Comparison of ENCODE assay signal across 18 cellular contexts in genomic region chr16:56282455-56282854, GRCh38.
A peak's percentile ranks its signal among the peaks of the same experiment; 100 is the strongest.
DNase-seq lines count a peak whose midpoint lies in the region; ATAC-seq, FAIRE-seq and TF ChIP-seq lines count a peak whose summit lies in the region.
"Had no signal": no experiment of that assay in that cellular context is flagged by ENCODE, and none has a peak within 500 bp of the region (broad histone marks: within the 10 kb centered on the region; RNA-seq: fewer than 3 reads in every experiment).

No MANE protein-coding gene starts in this region.

- no peak for TF ChIP-seq POLR2A in GM12891 (IDR thresholded peaks at IDR 0.05; ENCODE audit: low read depth, low read length)

- H3K4me1 Mint-ChIP-seq in glutamatergic neuron (ENCODE audit: low read depth, unreplicated experiment), result peaks cover 38% of the 10 kb centered on the region
- peaks cover 39% of the 10 kb centered on the region for H3K4me1 Mint-ChIP-seq in stimulated activated effector memory CD8-positive, alpha-beta T cell treated with anti-CD3 and anti-CD28 coated beads, Interleukin-12 subunit alpha, Interleukin-12 subunit beta, amount 100 ng/mL, for 72 hours

- ATAC-seq in GM18519 (IDR thresholded peaks at IDR 0.05; ENCODE audit: low FRiP score, unreplicated experiment), result no peak
- no peak for ATAC-seq in stimulated activated effector memory CD8-positive, alpha-beta T cell treated with anti-CD3 and anti-CD28 coated beads, Interleukin-12 subunit alpha, Interleukin-12 subunit beta, amount 100 ng/mL, for 72 hours
- ATAC-seq: left colon, sciatic nerve had no signal

- no peak for TF ChIP-seq CTCF in glutamatergic neuron (IDR thresholded peaks at IDR 0.05; ENCODE audit: partially characterized antibody, unreplicated experiment)

- peaks cover 8% of the 10 kb centered on the region for H3K36me3 Mint-ChIP-seq in glutamatergic neuron (ENCODE audit: unreplicated experiment)
- H3K36me3 Mint-ChIP-seq in stimulated activated effector memory CD8-positive, alpha-beta T cell treated with anti-CD3 and anti-CD28 coated beads, Interleukin-12 subunit alpha, Interleukin-12 subunit beta, amount 100 ng/mL, for 72 hours, result peaks cover 4% of the 10 kb centered on the region

- H3K27ac Mint-ChIP-seq in glutamatergic neuron (ENCODE audit: unreplicated experiment), result peak overlapping the region; percentile 34
- no peak overlapping the region for H3K27ac Mint-ChIP-seq in stimulated activated effector memory CD8-positive, alpha-beta T cell treated with anti-CD3 and anti-CD28 coated beads, Interleukin-12 subunit alpha, Interleukin-12 subunit beta, amount 100 ng/mL, for 72 hours
- H3K27ac Mint-ChIP-seq: activated T-helper 2 cell treated with anti-CD3 and anti-CD28 coated beads, Interferon-gamma antibody, Interleukin-2, Interleukin-4, amounts not matched to agents 10 μg/mL and 5 μg/mL and 100 μg/mL, durations not matched to agents 14 hours and 24 hours and 36 hours; CD4-positive, alpha-beta T cell had no signal

- peaks cover 19% of the 10 kb centered on the region for H3K9me3 Mint-ChIP-seq in glutamatergic neuron (ENCODE audit: unreplicated experiment)
- H3K9me3 Mint-ChIP-seq in stimulated activated effector memory CD8-positive, alpha-beta T cell treated with anti-CD3 and anti-CD28 coated beads, Interleukin-12 subunit alpha, Interleukin-12 subunit beta, amount 100 ng/mL, for 72 hours, result no peaks in the 10 kb centered on the region
- H3K9me3 Mint-ChIP-seq: activated T-helper 2 cell treated with anti-CD3 and anti-CD28 coated beads, Interferon-gamma antibody, Interleukin-2, Interleukin-4, amounts not matched to agents 10 μg/mL and 5 μg/mL and 100 μg/mL, durations not matched to agents 14 hours and 24 hours and 36 hours; CD4-positive, alpha-beta T cell had no signal

- H3K27me3 Mint-ChIP-seq in glutamatergic neuron (ENCODE audit: unreplicated experiment), result peaks cover 8% of the 10 kb centered on the region
- H3K27me3 Mint-ChIP-seq: CD4-positive, alpha-beta T cell had no signal

- DNase-seq in GM12891 (ENCODE audit: insufficient read length, low spot score) (no peak), KG1 (lab: John Stamatoyannopoulos, UW) (peak; percentile 25), SIG-M5 treated with dmso at 0.1 percent for 504 hours (lab: John Stamatoyannopoulos, UW; ENCODE audit: unreplicated experiment) (peak; percentile 78), glutamatergic neuron (no peak)
- DNase-seq in activated effector memory CD4-positive, alpha-beta T cell treated with Interleukin-2 at 50 U/mL for 16 hours, result no peak
- DNase-seq in stimulated activated effector memory CD8-positive, alpha-beta T cell treated with anti-CD3 and anti-CD28 coated beads, Interleukin-12 subunit alpha, Interleukin-12 subunit beta, amount 100 ng/mL, for 72 hours (ENCODE audit: low spot score in 2 of 2), result no peak
- DNase-seq in stimulated activated CD4-positive, alpha-beta T cell treated with anti-CD3 and anti-CD28 coated beads, Interleukin-2, amount 100 ng/mL, for 48 hours, result no peak
- DNase-seq: amygdala; CD4-positive, alpha-beta T cell; cerebellar nuclear complex; DMS79; left colon; NCI-H82; occipital lobe had no signal

- H3K4me3 Mint-ChIP-seq in glutamatergic neuron (ENCODE audit: unreplicated experiment), result no peak overlapping the region
- no peak overlapping the region for H3K4me3 Mint-ChIP-seq in stimulated activated effector memory CD8-positive, alpha-beta T cell treated with anti-CD3 and anti-CD28 coated beads, Interleukin-12 subunit alpha, Interleukin-12 subunit beta, amount 100 ng/mL, for 72 hours
- H3K4me3 Mint-ChIP-seq: CD4-positive, alpha-beta T cell had no signal

- FAIRE-seq in GM12891 (lab: Jason Lieb, UNC), result no peak
- FAIRE-seq: endometrium had no signal

TF ChIP-seq in GM12891, 5 proteins besides CTCF, POLR2A, EP300 and RAD21:
- TF ChIP-seq POU2F2 (IDR thresholded peaks at IDR 0.05; ENCODE audit: low read depth, low read length) (no peak), PAX5 (IDR thresholded peaks at IDR 0.05; ENCODE audit: insufficient read depth, low read length, severe bottlenecking) (no peak), TAF1 (IDR thresholded peaks at IDR 0.05; ENCODE audit: low read depth, low read length) (no peak), POLR2AphosphoS5 (IDR thresholded peaks at IDR 0.05; ENCODE audit: low read depth, low read length) (no peak), SPI1 (IDR thresholded peaks at IDR 0.05; ENCODE audit: low read depth, low read length) (peak; percentile 81)

Comparison
In these comparisons a context has a peak if more than half of its experiments do, and no peak if none do; other contexts are left out.
1. DNase-seq: peak in KG1 (single experiment) and SIG-M5 treated with dmso at 0.1 percent for 504 hours (single experiment); none in GM12891 (single experiment), glutamatergic neuron (single experiment), activated effector memory CD4-positive, alpha-beta T cell treated with Interleukin-2 at 50 U/mL for 16 hours (single experiment), stimulated activated effector memory CD8-positive, alpha-beta T cell treated with anti-CD3 and anti-CD28 coated beads, Interleukin-12 subunit alpha, Interleukin-12 subunit beta, amount 100 ng/mL, for 72 hours (0 of 2) and stimulated activated CD4-positive, alpha-beta T cell treated with anti-CD3 and anti-CD28 coated beads, Interleukin-2, amount 100 ng/mL, for 48 hours (0 of 2).